ENCODE assay signal across 17 cellular contexts in genomic region chr22:22974795-22975580, GRCh38.
"Had no signal": no experiment of that assay in that cellular context is flagged by ENCODE, and none has a peak within 500 bp of the region (broad histone marks: within the 10 kb centered on the region; RNA-seq: fewer than 3 reads in every experiment).

No MANE protein-coding gene starts in this region.

- H3K9me3 ChIP-seq: thyroid gland had no signal

- H3K4me3 ChIP-seq: thyroid gland had no signal

- H3K27me3 ChIP-seq: thyroid gland had no signal

- H3K27ac ChIP-seq: thyroid gland had no signal

- H3K4me1 ChIP-seq: thyroid gland had no signal

- H3K36me3 ChIP-seq: thyroid gland had no signal

- ATAC-seq: activated naive CD8-positive, alpha-beta T cell treated with anti-CD3 and anti-CD28 coated beads, Interleukin-2, amount 50 U/mL, for 24 hours; activated T-helper 17 cell treated with anti-CD3 and anti-CD28 coated beads, Interleukin-2, amount 50 U/mL, for 72 hours; left ventricle myocardium superior; natural killer cell; stimulated activated memory B cell treated with anti-CD40 and anti-IgM and Interleukin-4, amounts not matched to agents 10 μg/mL and 1 μg/mL and 100 μg/mL, for 72 hours had no signal

- DNase-seq: activated CD4-positive, alpha-beta T cell treated with anti-CD3 and anti-CD28 coated beads, Interleukin-2, amount 50 U/mL, for 48 hours; activated naive CD4-positive, alpha-beta T cell treated with anti-CD3 and anti-CD28 coated beads for 36 hours; activated naive CD8-positive, alpha-beta T cell treated with anti-CD3 and anti-CD28 coated beads, Interleukin-2, amount 50 U/mL, for 24 hours; aorta; effector memory CD4-positive, alpha-beta T cell; foreskin fibroblast; hippocampal formation; left ventricle myocardium superior; mesendoderm; natural killer cell; posterior cingulate gyrus; retina; stimulated activated CD4-positive, alpha-beta T cell treated with anti-CD3 and anti-CD28 coated beads, Interleukin-2, amount 100 ng/mL, for 48 hours had no signal

- FAIRE-seq: urothelium cell line had no signal
